8 cellular contexts compared by ENCODE assay signal in genomic region chr6:42453027-42453648, GRCh38. TPM values are rescaled to one million over a fixed set of nuclear protein-coding genes. Genes with fewer than 3 reads are reported as not detected.
DNase-seq lines count a peak whose midpoint lies in the region; ATAC-seq and TF ChIP-seq lines count a peak whose summit lies in the region.

No MANE protein-coding gene starts in this region.

- H3K4me3 ChIP-seq in foreskin fibroblast (ENCODE audit: low read depth in 1 of 2, low read length in 2 of 2) (peak overlapping the region; percentile 90 to 95), neuron (ENCODE audit: low read length) (peak overlapping the region; percentile 91)

- DNase-seq in CMK (ENCODE audit: low read depth) (peak; percentile 18), LHCN-M2 (ENCODE audit: low read depth) (peak; percentile 92), RPMI8226 (peak; percentile 84), activated gamma-delta T cell treated with Interleukin-2 at 50 U/mL for 16 hours (peak; percentile 73), foreskin fibroblast (peak; percentile 94 to 98)

- H3K27ac ChIP-seq in temporal lobe (ENCODE audit: low read depth, low read length), result peak overlapping the region; percentile 61

- peak overlapping the region; percentile 21 for H2AFZ ChIP-seq in neuron (ENCODE audit: low read depth, low read length)

- H3K4me1 ChIP-seq in neuron (ENCODE audit: insufficient read depth, low read length), result peaks cover 45% of the 10 kb centered on the region

- no peaks in the 10 kb centered on the region for H3K36me3 ChIP-seq in neuron (ENCODE audit: insufficient read depth, low read length)

- peak; percentile 49 for ATAC-seq in GM21447 (IDR thresholded peaks at IDR 0.05; ENCODE audit: unreplicated experiment)

- no peak for TF ChIP-seq CTCF in foreskin fibroblast (IDR thresholded peaks at IDR 0.05; ENCODE audit: low read depth, low read length)

- H3K27me3 ChIP-seq in neuron (ENCODE audit: insufficient read depth, low read length), result no peaks in the 10 kb centered on the region

- no peaks in the 10 kb centered on the region for H3K9me3 ChIP-seq in neuron (ENCODE audit: low read length)

RNA-seq across cellular contexts. Expression of gene TRERF1, which starts 1.4 kb away (rescaled TPM):
- total RNA-seq in LHCN-M2 (2014; rRNA removed) (3.0 and 4.0 TPM in 2 replicates), temporal lobe (3.2 TPM)
- 2.2 TPM for polyA plus RNA-seq in LHCN-M2 (2012)

Comparison
In these comparisons a context has a peak if more than half of its experiments do, and no peak if none do; other contexts are left out.
1. Peak in every context shown above with its lines: DNase-seq, ATAC-seq, H3K4me3 ChIP-seq and H3K27ac ChIP-seq.
2. DNase-seq: peak in every context shown above with its lines; median percentile 96 in foreskin fibroblast; 92 in LHCN-M2; 84 in RPMI8226; 73 in activated gamma-delta T cell treated with Interleukin-2 at 50 U/mL for 16 hours; 18 in CMK.